In genomic region chr2:116719841-116720240, GRCh38 we compare ENCODE assay signal across 17 cellular contexts.
DNase-seq lines count a peak whose midpoint lies in the region; ATAC-seq, FAIRE-seq and TF ChIP-seq lines count a peak whose summit lies in the region.
"Had no signal": no experiment of that assay in that cellular context is flagged by ENCODE, and none has a peak within 500 bp of the region (broad histone marks: within the 10 kb centered on the region; RNA-seq: fewer than 3 reads in every experiment).

No MANE protein-coding gene starts in this region.

- no peaks in the 10 kb centered on the region for H3K9me1 ChIP-seq in K562 (ENCODE audit: control insufficient read depth, insufficient read depth, low read length)

- no peak overlapping the region for H3K4me3 Mint-ChIP-seq in naive thymus-derived CD8-positive, alpha-beta T cell
- H3K4me3 Mint-ChIP-seq: H9 had no signal

- CTCF ChIA-PET in K562 (lab: Yijun Ruan, JAX; ENCODE audit: low intra/inter-chr PET ratio): no interaction called here

- no peak overlapping the region for H3K4me2 ChIP-seq in K562 (ENCODE audit: insufficient read depth, low read length)

- DNase-seq in NCI-H1092 treated with DMSO at 0.1 percent for 48 hours (lab: John Stamatoyannopoulos, UW) (peak; percentile 80), NCI-H510A (lab: John Stamatoyannopoulos, UW) (peak; percentile 78), K562 (ENCODE audit: extremely low read depth in 1 of 4, low spot score in 3 of 4) (no peak), retinal pigment epithelial cell (ENCODE audit: low read depth) (peak; percentile 61), amygdala (lab: John Stamatoyannopoulos, UW) (no peak), foreskin melanocyte (no peak)
- DNase-seq in naive thymus-derived CD8-positive, alpha-beta T cell: no peak
- no peak for DNase-seq in stimulated activated CD4-positive, alpha-beta T cell treated with anti-CD3 and anti-CD28 coated beads, Interleukin-1b, Interleukin-23, amount 100 ng/mL, for 48 hours
- DNase-seq: activated CD4-positive, alpha-beta T cell treated with anti-CD3 and anti-CD28 coated beads for 1 hour; Caco-2; H9; NCI-H226; tibial artery had no signal

- no peaks in the 10 kb centered on the region for H4K20me1 ChIP-seq in K562 (replicated peaks; ENCODE audit: control insufficient read depth, insufficient read depth, low read length)

- FAIRE-seq in K562 (lab: Jason Lieb, UNC): no peak
- FAIRE-seq: GM19239 had no signal

- H3K9me3 Mint-ChIP-seq in naive thymus-derived CD8-positive, alpha-beta T cell: peaks cover 1 to 37% (median 13%) of the 10 kb centered on the region in 9 donors

- no peak for TF ChIP-seq CTCF in K562 (IDR thresholded peaks at IDR 0.05 in 2 of 3, conservative IDR thresholded peaks at IDR 0.05 in 1 of 3; ENCODE audit: insufficient read depth in 2 of 3, low read depth in 1 of 3, low read length in 3 of 3)
- no peak for TF ChIP-seq CTCF in retinal pigment epithelial cell (conservative IDR thresholded peaks at IDR 0.05; ENCODE audit: low read depth, low read length)

- BruUV-seq in K562 (replicated peaks; lab: Mats Ljungman, UMichigan): no TSS peak

- intact Hi-C loops in K562 (cut with micrococcal nuclease): no loop called here

- POLR2A ChIA-PET in K562 (lab: Yijun Ruan, JAX): no interaction called here
- POLR2A ChIA-PET in naive thymus-derived CD8-positive, alpha-beta T cell (lab: Charles Lee): no interaction called here

- H3K79me2 ChIP-seq in K562 (ENCODE audit: control insufficient read depth, insufficient read depth, low read length): no peaks in the 10 kb centered on the region

- H3K27ac ChIP-seq in K562 (ENCODE audit: extremely low read depth, low read depth, low read length): no peak overlapping the region
- H3K27ac ChIP-seq: cardiac muscle cell, tibial artery had no signal

- 0% methylated on average over 2 of the region's 2 CpGs for WGBS in K562 (ENCODE audit: insufficient coverage, low coverage, missing lambda C conversion rate)

- H3K36me3 ChIP-seq in K562 (ENCODE audit: control insufficient read depth, insufficient read depth, low read length): no peaks in the 10 kb centered on the region
- H3K36me3 ChIP-seq: cardiac muscle cell, tibial artery had no signal

- H3K27me3 ChIP-seq in K562 (ENCODE audit: control insufficient read depth in 2 of 2, insufficient read depth in 2 of 2, low read length in 2 of 2): no peaks in the 10 kb centered on the region
- H3K27me3 ChIP-seq: cardiac muscle cell, tibial artery had no signal

- ATAC-seq in K562: no peak
- ATAC-seq in naive thymus-derived CD8-positive, alpha-beta T cell: no peak
- ATAC-seq: esophagus mucosa had no signal

- peaks cover 0 to 6% (median 0%) of the 10 kb centered on the region in 3 donors for H3K36me3 Mint-ChIP-seq in naive thymus-derived CD8-positive, alpha-beta T cell

- H3K4me1 ChIP-seq in K562 (replicated peaks in 1 of 2; ENCODE audit: control insufficient read depth in 2 of 2, insufficient read depth in 2 of 2, low read length in 2 of 2): no peaks in the 10 kb centered on the region
- H3K4me1 ChIP-seq: Caco-2, tibial artery had no signal

- H3K9me3 ChIP-seq in K562 (replicated peaks; ENCODE audit: control insufficient read depth, insufficient read depth, low read depth, low read length): no peaks in the 10 kb centered on the region
- H3K9me3 ChIP-seq: Caco-2, tibial artery had no signal

- H3K9ac ChIP-seq in K562 (ENCODE audit: insufficient read depth in 1 of 2, low read depth in 2 of 2, low read length in 2 of 2): no peak overlapping the region

- no peak for TF ChIP-seq POLR2A in K562 (conservative IDR thresholded peaks at IDR 0.05)

- H3K4me1 Mint-ChIP-seq in naive thymus-derived CD8-positive, alpha-beta T cell: no peaks in the 10 kb centered on the region

- H3K4me3 ChIP-seq in K562 (no peak overlapping the region), retinal pigment epithelial cell (ENCODE audit: low read length) (no peak overlapping the region)
- H3K4me3 ChIP-seq: cardiac muscle cell, tibial artery had no signal

- H2AFZ ChIP-seq in K562 (ENCODE audit: low read depth, low read length): no peak overlapping the region

- no peak for TF ChIP-seq EP300 in K562 (IDR thresholded peaks at IDR 0.05; ENCODE audit: low read length)

- TF ChIP-seq RAD21 in K562 (CRISPR knock-in tag; conservative IDR thresholded peaks at IDR 0.05 in 1 of 2, IDR thresholded peaks at IDR 0.05 in 1 of 2): no peak

- H3K27ac Mint-ChIP-seq in naive thymus-derived CD8-positive, alpha-beta T cell: no peak overlapping the region
- H3K27ac Mint-ChIP-seq: activated T-helper 2 cell treated with anti-CD3 and anti-CD28 coated beads, Interferon-gamma antibody, Interleukin-2, Interleukin-4, amounts not matched to agents 10 μg/mL and 5 μg/mL and 100 μg/mL, durations not matched to agents 14 hours and 24 hours and 36 hours; H9 had no signal

- no peaks in the 10 kb centered on the region for H3K27me3 Mint-ChIP-seq in naive thymus-derived CD8-positive, alpha-beta T cell

- in situ Hi-C loops in K562 (cut with MboI): no loop called here

TF ChIP-seq in K562, 482 proteins besides CTCF, POLR2A, EP300 and RAD21:
- TF ChIP-seq TCF7 (IDR thresholded peaks at IDR 0.05; ENCODE audit: borderline replicate concordance) (no peak), POU5F1 (IDR thresholded peaks at IDR 0.05; ENCODE audit: borderline replicate concordance, low read depth, low read length, partially characterized antibody) (no peak), NFIC (IDR thresholded peaks at IDR 0.05) (peak; percentile 42; the same call in 1 of the 2 replicates)
TF ChIP-seq in K562: peak in this region for 1.

Comparison
In these comparisons a context has a peak if more than half of its experiments do, and no peak if none do; other contexts are left out.
1. DNase-seq: peak in NCI-H1092 treated with DMSO at 0.1 percent for 48 hours (single experiment), NCI-H510A (single experiment) and retinal pigment epithelial cell (single experiment); none in K562 (0 of 4), naive thymus-derived CD8-positive, alpha-beta T cell (0 of 10), stimulated activated CD4-positive, alpha-beta T cell treated with anti-CD3 and anti-CD28 coated beads, Interleukin-1b, Interleukin-23, amount 100 ng/mL, for 48 hours (single experiment), amygdala (0 of 56) and foreskin melanocyte (single experiment).